In the genomic region with DNA sequence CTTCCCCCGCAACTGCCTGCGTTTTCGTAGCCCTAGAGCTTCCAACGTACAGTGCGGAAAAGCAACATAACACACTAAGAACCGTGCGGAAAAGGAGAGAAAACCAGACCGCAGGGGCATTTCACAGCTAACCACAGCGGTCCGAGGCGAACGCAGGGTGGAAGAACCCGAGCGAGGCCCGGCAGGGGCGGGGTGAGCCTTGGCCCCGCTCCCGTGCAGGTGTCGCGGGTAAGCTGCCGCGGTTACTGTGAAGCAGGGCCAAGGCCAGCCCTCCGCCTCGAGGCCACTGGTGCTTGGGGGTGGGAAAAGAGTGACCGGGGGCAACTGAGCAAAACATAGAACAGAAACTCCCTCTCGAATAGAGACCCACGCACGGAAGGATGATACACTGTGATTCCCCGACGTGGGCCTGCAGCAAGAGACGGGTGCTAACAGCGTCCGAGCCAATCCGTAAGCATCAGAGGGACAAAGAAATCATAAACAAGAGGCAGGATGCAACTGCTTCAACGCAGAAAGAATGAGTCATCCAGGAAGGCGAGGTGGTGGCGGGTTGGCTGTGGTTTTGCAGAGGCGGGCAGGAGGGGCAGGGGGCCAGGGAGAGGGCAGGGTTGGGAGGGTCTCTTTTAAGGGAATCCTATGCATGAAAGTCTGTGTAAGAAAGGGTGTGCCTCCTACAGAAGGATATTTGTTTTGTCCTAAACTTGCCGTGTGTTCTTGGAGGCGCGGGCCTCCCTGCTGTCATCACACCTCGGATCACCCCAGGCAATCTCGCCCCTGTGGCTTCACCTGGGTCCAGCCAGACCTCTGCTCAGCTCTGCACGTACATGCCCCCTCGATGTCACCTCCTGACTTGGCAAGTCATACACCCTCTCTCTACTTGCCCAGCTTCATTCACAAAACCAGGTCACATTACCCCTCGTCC, we compare ENCODE assay signal across 8 cellular contexts. TPM values are rescaled to one million over a fixed set of nuclear protein-coding genes. Genes with fewer than 3 reads are reported as not detected.
DNase-seq lines count a peak whose midpoint lies in the region; ATAC-seq, FAIRE-seq and TF ChIP-seq lines count a peak whose summit lies in the region.

No MANE protein-coding gene starts in this region.

- POLR2A ChIA-PET in H1 (lab: Charles Lee; ENCODE audit: partially characterized antibody) = interaction anchor here (1.0 to 1.6 kb wide), 4 partner anchors 8 to 80 kb away, joined by 3 to 4 read pairs (median 4); no protein-coding TSS in a partner anchor

- H2BK15ac ChIP-seq in H1 (ENCODE audit: low read length) = peak overlapping the region; percentile 88

- H3K4ac ChIP-seq in H1 (replicated peaks; ENCODE audit: insufficient read length, low read depth, low read length) = no peak overlapping the region

- H3K9me3 ChIP-seq in H1 (ENCODE audit: insufficient read depth in 2 of 2, low read depth in 1 of 2, low read length in 1 of 2) = no peaks in the 10 kb centered on the region
- no peaks in the 10 kb centered on the region for H3K9me3 ChIP-seq in thyroid gland

- peak overlapping the region; percentile 51 to 68 for H3K4me2 ChIP-seq in H1 (ENCODE audit: insufficient read depth in 1 of 2, low read depth in 2 of 2, low read length in 2 of 2)

- peak overlapping the region; percentile 91 for H2BK120ac ChIP-seq in H1 (replicated peaks; ENCODE audit: low read depth, low read length)

- H3K18ac ChIP-seq in H1 (ENCODE audit: extremely low read depth, low read length) = peak overlapping the region; percentile 72

- TF ChIP-seq RAD21 in H1 (IDR thresholded peaks at IDR 0.05 in 1 of 2, conservative IDR thresholded peaks at IDR 0.05 in 1 of 2; ENCODE audit: low read depth in 2 of 2, low read length in 2 of 2) = no peak

- TF ChIP-seq CTCF in H1 (IDR thresholded peaks at IDR 0.05; ENCODE audit: control extremely low read depth in 1 of 3, insufficient read depth in 1 of 3, low read depth in 1 of 3, low read length in 3 of 3) (no peak), thyroid gland (IDR thresholded peaks at IDR 0.05) (no peak)

- H2BK20ac ChIP-seq in H1 (ENCODE audit: low read length) = peak overlapping the region; percentile 9; the same call in 1 of the 2 replicates

- H3K4me3 ChIP-seq in H1 (ENCODE audit: extremely low read depth in 1 of 4, insufficient read depth in 2 of 4, low read depth in 3 of 4, low read length in 4 of 4) = peak overlapping the region in 2 of 4 experiments; percentile 5 to 11; a peak in 2 of 8 replicates
- no peak overlapping the region for H3K4me3 ChIP-seq in thyroid gland (replicated peaks in 1 of 3)

- peak overlapping the region; percentile 41 for H2BK5ac ChIP-seq in H1 (ENCODE audit: low read depth, low read length)

- no peak for TF ChIP-seq EP300 in H1 (IDR thresholded peaks at IDR 0.05; ENCODE audit: borderline replicate concordance in 1 of 2, low read depth in 2 of 2, low read length in 2 of 2)

- H4K8ac ChIP-seq in H1 (ENCODE audit: extremely low read depth, insufficient read depth, low read length) = peak overlapping the region; percentile 46; the same call in 1 of the 2 replicates

- peak overlapping the region; percentile 75; the same call in 1 of the 2 replicates for H2AK5ac ChIP-seq in H1 (ENCODE audit: low read depth, low read length)

- no peak overlapping the region for H3K23ac ChIP-seq in H1 (ENCODE audit: insufficient read length)

- 49% methylated on average over 45 of the region's 46 CpGs; no CpG with 5 or more reads in 1 of the 2 experiments for WGBS in H1 (ENCODE audit: extremely low coverage in 1 of 2, insufficient coverage in 1 of 2, insufficient read length in 1 of 2, insufficient replicate concordance in 2 of 2, low coverage in 1 of 2, low lambda C conversion rate in 2 of 2, missing lambda C conversion rate in 1 of 2), 2 experiments
- 63 to 75% methylated on average over 46 of the region's 46 CpGs for WGBS in thyroid gland, 2 donors

- H3K36me3 ChIP-seq in H1 (ENCODE audit: control insufficient read depth in 2 of 4, insufficient read depth in 4 of 4, low read length in 3 of 4) (no peaks in the 10 kb centered on the region), thyroid gland (no peaks in the 10 kb centered on the region)

- CTCF ChIA-PET in H1 (lab: Charles Lee; ENCODE audit: partially characterized antibody) = interaction anchor here (1.0 to 6.2 kb wide), 8 partner anchors 8 to 137 kb away, joined by 3 to 34 read pairs (median 4); no protein-coding TSS in a partner anchor

- H3K4me1 ChIP-seq in H1 (replicated peaks in 1 of 4; ENCODE audit: control insufficient read depth in 3 of 4, insufficient read depth in 4 of 4, low read length in 3 of 4) (peaks cover 18 to 43% (median 29%) of the 10 kb centered on the region in 4 experiments), thyroid gland (no peaks in the 10 kb centered on the region)

- H4K20me1 ChIP-seq in H1 (replicated peaks in 1 of 2; ENCODE audit: control insufficient read depth in 1 of 2, insufficient read depth in 2 of 2, low read length in 2 of 2) = peaks cover 7 to 10% of the 10 kb centered on the region in 2 experiments

- no peak for FAIRE-seq in H1 (lab: Jason Lieb, UNC)

- peak overlapping the region in 3 of 4 experiments; percentile 42 to 52 (median 43); a peak in 6 of 7 replicates for H3K9ac ChIP-seq in H1 (replicated peaks in 1 of 4; ENCODE audit: extremely low read depth in 1 of 4, low read depth in 3 of 4, low read length in 3 of 4)

- no peak overlapping the region for H3K14ac ChIP-seq in H1 (ENCODE audit: insufficient read length)

- H3K23me2 ChIP-seq in H1 (ENCODE audit: low read depth, low read length) = no peaks in the 10 kb centered on the region

- peak; percentile 61 for DNase-seq in COR-L47 (lab: John Stamatoyannopoulos, UW)
- peak; percentile 16 for DNase-seq in NCI-H1092 (lab: John Stamatoyannopoulos, UW)
- DNase-seq in activated CD4-positive, alpha-beta T cell treated with anti-CD3 and anti-CD28 coated beads for 48 hours = peak; percentile 68
- peak in 1 of 2 experiments; percentile 60 for DNase-seq in H1 (ENCODE audit: low read depth in 1 of 2, low spot score in 2 of 2)
- peak; percentile 65 to 67 for DNase-seq in stimulated activated CD4-positive, alpha-beta T cell treated with anti-CD3 and anti-CD28 coated beads, Interleukin-2, amount 100 ng/mL, for 24 hours
- DNase-seq in thyroid gland = no peak

- no peaks in the 10 kb centered on the region for H3K27me3 ChIP-seq in H1 (replicated peaks in 1 of 4; ENCODE audit: control insufficient read depth in 3 of 4, extremely low read depth in 1 of 4, insufficient read depth in 3 of 4, low read length in 3 of 4)
- no peaks in the 10 kb centered on the region for H3K27me3 ChIP-seq in thyroid gland

- H2AFZ ChIP-seq in H1 (ENCODE audit: low read length) = no peak overlapping the region

- H3K56ac ChIP-seq in H1 (replicated peaks; ENCODE audit: insufficient read length, low read depth, low read length) = no peak overlapping the region

- intact Hi-C loops in thyroid gland (cut with DNase I) = no loop called here

- ATAC-seq in GM21786 (IDR thresholded peaks at IDR 0.05; ENCODE audit: unreplicated experiment) = peak; percentile 58
- no peak for ATAC-seq in HG03460 (IDR thresholded peaks at IDR 0.05; ENCODE audit: unreplicated experiment)

- peak overlapping the region; percentile 75 for H3K27ac ChIP-seq in H1 (ENCODE audit: low read depth, low read length)
- H3K27ac ChIP-seq in thyroid gland = no peak overlapping the region

- H4K91ac ChIP-seq in H1 (replicated peaks; ENCODE audit: insufficient read length, low read length) = peak overlapping the region; percentile 87

- H2BK12ac ChIP-seq in H1 (ENCODE audit: low read depth, low read length) = peak overlapping the region; percentile 97

- H4K5ac ChIP-seq in H1 (ENCODE audit: insufficient read length, low read depth, low read length) = no peak overlapping the region

- H3K79me1 ChIP-seq in H1 (ENCODE audit: low read depth, low read length) = no peaks in the 10 kb centered on the region; the same call in 1 of the 2 replicates

- peaks cover 0 to 86% of the 10 kb centered on the region in 2 experiments; a peak in 3 of 4 replicates for H3K79me2 ChIP-seq in H1 (ENCODE audit: control insufficient read depth in 1 of 2, insufficient read depth in 2 of 2, low read length in 2 of 2)

- TF ChIP-seq POLR2A in H1 (IDR thresholded peaks at IDR 0.05; ENCODE audit: control extremely low read depth in 1 of 2, low read depth in 2 of 2, low read length in 2 of 2) = peak in 1 of 2 experiments; percentile 43; a peak in 1 of 3 replicates
- TF ChIP-seq POLR2A in thyroid gland (IDR thresholded peaks at IDR 0.05) = no peak

TF ChIP-seq in H1, 55 proteins besides CTCF, POLR2A, EP300 and RAD21 (continues in another document):
- TF ChIP-seq BCL11A (IDR thresholded peaks at IDR 0.05; ENCODE audit: low read depth in 2 of 2, low read length in 2 of 2) = no peak
- TF ChIP-seq CBX8 (IDR thresholded peaks at IDR 0.05; ENCODE audit: borderline replicate concordance, low read depth, low read length) = no peak
- TF ChIP-seq, protein P1, sequence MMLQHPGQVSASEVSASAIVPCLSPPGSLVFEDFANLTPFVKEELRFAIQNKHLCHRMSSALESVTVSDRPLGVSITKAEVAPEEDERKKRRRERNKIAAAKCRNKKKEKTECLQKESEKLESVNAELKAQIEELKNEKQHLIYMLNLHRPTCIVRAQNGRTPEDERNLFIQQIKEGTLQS (IDR thresholded peaks at IDR 0.05; ENCODE audit: insufficient read depth, low read depth, low read length) = no peak
- TF ChIP-seq, protein P2, sequence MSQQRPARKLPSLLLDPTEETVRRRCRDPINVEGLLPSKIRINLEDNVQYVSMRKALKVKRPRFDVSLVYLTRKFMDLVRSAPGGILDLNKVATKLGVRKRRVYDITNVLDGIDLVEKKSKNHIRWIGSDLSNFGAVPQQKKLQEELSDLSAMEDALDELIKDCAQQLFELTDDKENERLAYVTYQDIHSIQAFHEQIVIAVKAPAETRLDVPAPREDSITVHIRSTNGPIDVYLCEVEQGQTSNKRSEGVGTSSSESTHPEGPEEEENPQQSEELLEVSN (IDR thresholded peaks at IDR 0.05) = 0 out of 2 replicates have a peak, but pooled peaks have one; percentile 39
- TF ChIP-seq TCF12 (IDR thresholded peaks at IDR 0.05; ENCODE audit: low read depth, low read length) = no peak
- peak; percentile 84 for TF ChIP-seq JUND (IDR thresholded peaks at IDR 0.05; ENCODE audit: low read length)

RNA-seq across cellular contexts. Expression of a gene that starts 7.3 kb away (rescaled TPM):
- 96.5 and 96.8 TPM in 2 replicates for total RNA-seq in H1 (2021; fragmentation: NEBNext Ultra II Directional; extraction: Animal tissue kit (Norgen Biotek cat#: 25700))
- polyA plus RNA-seq in H1 (2011; rRNA removed) = 95.5 and 121 TPM in 2 replicates
- 90.5 TPM for polyA plus RNA-seq in H1 (2011; cell fraction: cytosol; rRNA removed)
- 63.4 TPM for polyA plus RNA-seq in H1 (2011; cell fraction: nucleus; rRNA removed)
- polyA plus RNA-seq in H1 (2012, experiment 1 of 2) = 68.1 to 92.9 TPM (median 76.7 TPM) in 4 replicates
- polyA plus RNA-seq in H1 (2012, experiment 2 of 2) = 94.3 TPM
- 57.1 TPM for polyA plus RNA-seq in H1 (2013, experiment 1 of 2)
- polyA plus RNA-seq in H1 (2013, experiment 2 of 2) = 59.0 TPM
- polyA minus RNA-seq in H1 (2011; rRNA and poly(A)+ RNA removed) = 81.3 and 104 TPM in 2 replicates
- polyA minus RNA-seq in H1 (2011; cell fraction: cytosol; rRNA and poly(A)+ RNA removed) = 48.2 TPM
- polyA minus RNA-seq in H1 (2011; cell fraction: nucleus; rRNA and poly(A)+ RNA removed) = 19.7 TPM
- 1 to 10 TPM in 1 of 4 donors, under 1 TPM in 2, not detected in 1; under 0.01 to 3.0 (median 0.13) TPM for total RNA-seq in thyroid gland

Comparison
In these comparisons a context has a peak if more than half of its experiments do, and no peak if none do; other contexts are left out.
1. DNase-seq: peak in COR-L47 (single experiment), NCI-H1092 (single experiment), activated CD4-positive, alpha-beta T cell treated with anti-CD3 and anti-CD28 coated beads for 48 hours (single experiment) and stimulated activated CD4-positive, alpha-beta T cell treated with anti-CD3 and anti-CD28 coated beads, Interleukin-2, amount 100 ng/mL, for 24 hours (2 of 2); none in thyroid gland (0 of 2).
2. RNA of a gene that starts 7.3 kb away (total RNA-seq): 96.5 to 96.8 TPM in H1; under 0.01 to 3.0 TPM in thyroid gland; every median in the first group is over 10 times any median in the second.